8 cellular contexts compared by ENCODE assay signal in the genomic region with DNA sequence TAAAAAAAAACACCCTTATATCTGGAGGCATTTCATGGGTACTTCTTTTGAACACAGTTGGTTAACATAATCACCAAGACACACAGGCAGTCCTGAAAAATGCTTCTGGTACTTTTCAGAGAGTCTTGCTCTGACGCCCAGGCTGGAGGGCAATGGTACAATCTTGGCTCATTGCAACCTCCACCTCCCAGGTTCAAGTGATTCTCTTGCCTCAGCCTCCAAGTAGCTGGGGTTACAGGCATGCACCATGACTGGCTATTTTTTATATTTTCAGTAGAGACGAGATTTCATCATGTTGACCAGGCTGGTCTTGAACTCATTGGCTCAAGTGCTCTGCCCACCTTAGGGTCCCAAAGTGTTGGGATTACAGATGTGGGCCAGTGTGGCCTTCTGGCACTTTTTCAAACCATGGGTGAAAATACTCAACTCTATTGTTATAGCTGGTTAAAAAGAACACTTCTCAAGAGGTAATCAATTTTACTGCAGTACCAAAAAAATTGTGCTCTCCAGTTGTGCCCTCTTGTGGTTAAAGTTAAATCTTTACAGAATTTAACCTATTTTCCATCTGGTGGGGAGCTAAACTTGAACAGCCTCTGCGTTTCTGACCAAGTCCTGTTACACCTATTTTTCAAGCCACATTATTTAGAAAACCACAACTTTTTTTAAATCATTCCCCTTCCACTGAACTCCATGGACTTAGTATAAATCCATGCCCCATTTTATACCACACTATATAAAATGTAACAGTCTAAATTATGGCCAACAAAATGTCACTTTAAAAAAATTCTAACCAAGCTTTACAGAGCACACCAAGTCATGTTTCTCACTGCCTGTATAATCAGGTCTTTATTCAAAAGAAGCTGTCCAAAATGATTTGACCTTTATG. TPM values are rescaled to one million over a fixed set of nuclear protein-coding genes. Genes with fewer than 3 reads are reported as not detected.
DNase-seq lines count a peak whose midpoint lies in the region; ATAC-seq and TF ChIP-seq lines count a peak whose summit lies in the region.

No MANE protein-coding gene starts in this region.

- no peaks in the 10 kb centered on the region for H3K9me3 Mint-ChIP-seq in natural killer cell treated with Interleukin-12 subunit alpha and Interleukin-12 subunit beta and Interleukin-15 and Interleukin-18, amount 100 ng/mL, for 72 hours

- TF ChIP-seq EP300 in ovary (IDR thresholded peaks at IDR 0.05), result no peak

- no peak for ATAC-seq in natural killer cell treated with Interleukin-12 subunit alpha and Interleukin-12 subunit beta and Interleukin-15 and Interleukin-18, amount 100 ng/mL, for 72 hours
- no peak for ATAC-seq in GM19455 (IDR thresholded peaks at IDR 0.05; ENCODE audit: unreplicated experiment)

- H3K9me3 ChIP-seq in mammary epithelial cell (replicated peaks; ENCODE audit: insufficient read depth, low read length), result no peaks in the 10 kb centered on the region
- H3K9me3 ChIP-seq in ovary, result no peaks in the 10 kb centered on the region

- H3K36me3 ChIP-seq in mammary epithelial cell (ENCODE audit: insufficient read depth, low read length), result peaks cover 49% of the 10 kb centered on the region
- H3K36me3 ChIP-seq in ovary, result no peaks in the 10 kb centered on the region

- H3K27me3 ChIP-seq in mammary epithelial cell (ENCODE audit: insufficient read depth, low read length), result no peaks in the 10 kb centered on the region
- no peaks in the 10 kb centered on the region for H3K27me3 ChIP-seq in ovary

- dilution Hi-C loops in mammary epithelial cell (cut with HindIII; ENCODE audit: low sequenced_read_pairs), result no loop called here

- CTCF ChIA-PET in mammary epithelial cell (lab: Charles Lee; ENCODE audit: low non-redundant PET), result interaction anchor here (0.6 to 0.8 kb wide), 4 partner anchors 28 to 717 kb away, joined by 3 to 10 read pairs (median 6); partner anchors contain the start of gene DIS3L

- peaks cover 34 to 41% of the 10 kb centered on the region in 2 donors for H3K4me1 Mint-ChIP-seq in natural killer cell treated with Interleukin-12 subunit alpha and Interleukin-12 subunit beta and Interleukin-15 and Interleukin-18, amount 100 ng/mL, for 72 hours (ENCODE audit: low read depth in 2 of 2)

- H3K4me2 ChIP-seq in mammary epithelial cell (ENCODE audit: insufficient read depth, low read depth, low read length), result no peak overlapping the region

- H3K27ac Mint-ChIP-seq in natural killer cell treated with Interleukin-12 subunit alpha and Interleukin-12 subunit beta and Interleukin-15 and Interleukin-18, amount 100 ng/mL, for 72 hours, result peak overlapping the region; percentile 85 to 94

- H3K27me3 Mint-ChIP-seq in natural killer cell treated with Interleukin-12 subunit alpha and Interleukin-12 subunit beta and Interleukin-15 and Interleukin-18, amount 100 ng/mL, for 72 hours, result no peaks in the 10 kb centered on the region

- H3K4me1 ChIP-seq in mammary epithelial cell (ENCODE audit: insufficient read depth, low read length) (peaks cover 19% of the 10 kb centered on the region), ovary (ENCODE audit: insufficient read depth) (peaks cover 3% of the 10 kb centered on the region)

- TF ChIP-seq CTCF in mammary epithelial cell (conservative IDR thresholded peaks at IDR 0.05 in 1 of 2, IDR thresholded peaks at IDR 0.05 in 1 of 2; ENCODE audit: extremely low read depth in 1 of 2, insufficient read depth in 1 of 2, low read depth in 1 of 2, low read length in 2 of 2), result peak; percentile 21 to 32
- peak in 1 of 3 donors; percentile 23 for TF ChIP-seq CTCF in ovary (IDR thresholded peaks at IDR 0.05)

- no peak overlapping the region for H2AFZ ChIP-seq in mammary epithelial cell (ENCODE audit: low read depth, low read length)

- peak overlapping the region; percentile 93 for H3K4me3 Mint-ChIP-seq in natural killer cell treated with Interleukin-12 subunit alpha and Interleukin-12 subunit beta and Interleukin-15 and Interleukin-18, amount 100 ng/mL, for 72 hours

- peaks cover 63% of the 10 kb centered on the region for H3K79me2 ChIP-seq in mammary epithelial cell (ENCODE audit: insufficient read depth, low read length)

- H3K27ac ChIP-seq in mammary epithelial cell (ENCODE audit: insufficient read depth, low read depth, low read length) (peak overlapping the region; percentile 0), ovary (no peak overlapping the region)

- TF ChIP-seq POLR2A in ovary (IDR thresholded peaks at IDR 0.05), result no peak

- intact Hi-C loops in mammary epithelial cell (cut with micrococcal nuclease) (loop anchor here (2.0 to 5.0 kb wide), 3 partner anchors 36 to 516 kb away; no protein-coding TSS in a partner anchor), ovary (cut with DNase I) (loop anchor here in 3 of 4 donors (2.0 to 5.0 kb wide), 2 partner anchors 111 to 112 kb away; partner anchors contain the start of gene MAP2K1 (in 3 of the 3))

- H3K36me3 Mint-ChIP-seq in natural killer cell treated with Interleukin-12 subunit alpha and Interleukin-12 subunit beta and Interleukin-15 and Interleukin-18, amount 100 ng/mL, for 72 hours, result peaks cover 46% of the 10 kb centered on the region

- WGBS in mammary epithelial cell (ENCODE audit: low coverage, missing lambda C conversion rate), result 8% methylated on average over 3 of the region's 3 CpGs
- WGBS in ovary, 3 donors, result 38 to 46% (median 41%) methylated on average over 3 of the region's 3 CpGs

- in situ Hi-C loops in mammary epithelial cell (cut with MboI; ENCODE audit: low sequenced_read_pairs in 2 of 2), result no loop called here

- no peak overlapping the region for H3K4me3 ChIP-seq in mammary epithelial cell (replicated peaks in 1 of 3; ENCODE audit: insufficient read depth in 1 of 3, low read depth in 2 of 3, low read length in 3 of 3)
- H3K4me3 ChIP-seq in ovary, result no peak overlapping the region

- BruUV-seq in mammary epithelial cell (replicated peaks; lab: Mats Ljungman, UMichigan), result no TSS peak

- peak; percentile 58 for DNase-seq in activated CD8-positive, alpha-beta memory T cell treated with anti-CD3 and anti-CD28 coated beads for 24 hours
- DNase-seq in activated CD8-positive, alpha-beta memory T cell treated with anti-CD3 and anti-CD28 coated beads, Interleukin-2, amount 50 U/mL, for 4 hours, result no peak
- DNase-seq in NCI-H446 treated with DMSO at 0.1 percent for 48 hours (lab: John Stamatoyannopoulos, UW) (peak; percentile 14), mammary epithelial cell (no peak), HuH-7.5 (ENCODE audit: low spot score) (no peak), ovary (no peak)
- DNase-seq in natural killer cell treated with Interleukin-12 subunit alpha and Interleukin-12 subunit beta and Interleukin-15 and Interleukin-18, amount 100 ng/mL, for 72 hours (ENCODE audit: low spot score), result no peak

- H3K9ac ChIP-seq in mammary epithelial cell (ENCODE audit: insufficient read depth, low read length), result peak overlapping the region; percentile 9

- peaks cover 7% of the 10 kb centered on the region for H4K20me1 ChIP-seq in mammary epithelial cell (ENCODE audit: insufficient read depth, low read length)

RNA-seq across cellular contexts. Expression of gene SNAPC5, which starts 1.2 kb away (rescaled TPM):
- 10 to 100 TPM; 11.2 to 21.3 TPM for total RNA-seq in mammary epithelial cell
- 25.4 TPM for polyA plus RNA-seq in mammary epithelial cell
- 1.4 TPM for polyA minus RNA-seq in mammary epithelial cell
- total RNA-seq in natural killer cell treated with Interleukin-12 subunit alpha and Interleukin-12 subunit beta and Interleukin-15 and Interleukin-18, amount 100 ng/mL, for 72 hours, result 10 to 100 TPM; 21.8 to 30.8 TPM
- 10 to 100 TPM; 14.6 to 33.4 (median 28.2) TPM for total RNA-seq in ovary
- polyA plus RNA-seq in ovary, result 10 to 100 TPM; 21.2 to 33.2 TPM

RNA-seq across cellular contexts. Expression of gene RPL4, which starts 5.9 kb away (rescaled TPM):
- total RNA-seq in mammary epithelial cell (1,000 to 10,000 TPM; 2,956 to 3,547 TPM), ovary (1,000 to 10,000 TPM; 3,226 to 5,904 (median 4,447) TPM)
- polyA plus RNA-seq in mammary epithelial cell (4,438 TPM), ovary (1,000 to 10,000 TPM; 5,574 to 6,065 TPM)
- 3,877 TPM for polyA minus RNA-seq in mammary epithelial cell
- 1,000 to 10,000 TPM; 1,786 to 1,827 TPM for total RNA-seq in natural killer cell treated with Interleukin-12 subunit alpha and Interleukin-12 subunit beta and Interleukin-15 and Interleukin-18, amount 100 ng/mL, for 72 hours

RNA-seq across cellular contexts. Expression of gene ZWILCH, which starts 6.4 kb away (rescaled TPM):
- 10 to 100 TPM in 1 of 2 donors, 1 to 10 TPM in 1; 8.5 to 26.9 TPM for total RNA-seq in mammary epithelial cell
- 24.3 TPM for polyA plus RNA-seq in mammary epithelial cell
- 22.9 TPM for polyA minus RNA-seq in mammary epithelial cell
- 10 to 100 TPM; 24.6 to 45.0 TPM for total RNA-seq in natural killer cell treated with Interleukin-12 subunit alpha and Interleukin-12 subunit beta and Interleukin-15 and Interleukin-18, amount 100 ng/mL, for 72 hours
- 1 to 10 TPM; 3.5 to 9.6 (median 6.8) TPM for total RNA-seq in ovary
- 1 to 10 TPM; 5.2 TPM for polyA plus RNA-seq in ovary

Comparison
In these comparisons a context has a peak if more than half of its experiments do, and no peak if none do; other contexts are left out.
1. DNase-seq: peak in activated CD8-positive, alpha-beta memory T cell treated with anti-CD3 and anti-CD28 coated beads for 24 hours (single experiment) and NCI-H446 treated with DMSO at 0.1 percent for 48 hours (single experiment); none in activated CD8-positive, alpha-beta memory T cell treated with anti-CD3 and anti-CD28 coated beads, Interleukin-2, amount 50 U/mL, for 4 hours (single experiment), mammary epithelial cell (single experiment), natural killer cell treated with Interleukin-12 subunit alpha and Interleukin-12 subunit beta and Interleukin-15 and Interleukin-18, amount 100 ng/mL, for 72 hours (single experiment), HuH-7.5 (single experiment) and ovary (0 of 5).